In the genomic region with DNA sequence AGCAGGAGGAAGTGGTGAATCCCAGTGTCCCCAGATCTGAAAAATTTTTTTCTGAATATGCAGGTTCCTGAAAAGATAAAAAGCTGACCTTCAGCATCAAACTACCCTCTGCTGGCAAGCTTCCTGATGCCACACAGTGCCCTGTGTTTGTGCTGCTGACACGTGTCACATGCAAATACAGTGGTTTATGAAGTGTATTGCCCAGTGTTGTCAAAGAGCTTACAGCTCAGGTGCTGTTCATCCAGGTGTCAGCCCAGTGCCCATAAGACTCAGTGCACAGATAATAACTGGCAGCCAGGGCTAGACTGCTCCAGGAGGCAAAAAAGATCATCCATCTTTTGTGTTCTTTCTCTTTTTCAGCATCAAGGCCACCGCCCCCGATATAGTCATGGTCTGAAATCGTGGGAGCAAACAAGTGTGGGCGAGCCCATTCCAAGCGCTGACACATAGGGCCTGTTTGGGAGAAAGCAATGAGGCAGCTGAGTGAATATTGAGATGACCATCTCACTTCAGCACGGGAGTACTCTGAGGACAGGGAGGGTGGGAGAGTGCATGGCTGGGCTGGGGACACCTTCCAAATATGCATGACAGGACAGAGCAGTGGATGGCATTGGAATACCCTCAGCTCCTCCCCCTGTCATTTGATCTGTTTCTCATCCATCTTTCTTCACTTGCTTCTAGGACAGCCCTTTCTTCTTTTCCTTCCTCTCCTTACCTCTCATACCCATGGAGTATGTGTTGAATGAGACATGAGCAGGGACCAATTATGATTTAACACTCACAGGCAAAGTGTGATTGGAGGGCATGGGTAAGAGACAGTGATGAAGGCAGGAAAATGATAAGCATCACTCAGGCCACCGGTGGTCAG, we compare ENCODE assay signal across 1 cellular context.
TF ChIP-seq lines count a peak whose summit lies in the region.

No MANE protein-coding gene starts in this region.

TF ChIP-seq in K562, 482 proteins besides CTCF, POLR2A, EP300 and RAD21 (continued from another document):
- TF ChIP-seq, protein P1, sequence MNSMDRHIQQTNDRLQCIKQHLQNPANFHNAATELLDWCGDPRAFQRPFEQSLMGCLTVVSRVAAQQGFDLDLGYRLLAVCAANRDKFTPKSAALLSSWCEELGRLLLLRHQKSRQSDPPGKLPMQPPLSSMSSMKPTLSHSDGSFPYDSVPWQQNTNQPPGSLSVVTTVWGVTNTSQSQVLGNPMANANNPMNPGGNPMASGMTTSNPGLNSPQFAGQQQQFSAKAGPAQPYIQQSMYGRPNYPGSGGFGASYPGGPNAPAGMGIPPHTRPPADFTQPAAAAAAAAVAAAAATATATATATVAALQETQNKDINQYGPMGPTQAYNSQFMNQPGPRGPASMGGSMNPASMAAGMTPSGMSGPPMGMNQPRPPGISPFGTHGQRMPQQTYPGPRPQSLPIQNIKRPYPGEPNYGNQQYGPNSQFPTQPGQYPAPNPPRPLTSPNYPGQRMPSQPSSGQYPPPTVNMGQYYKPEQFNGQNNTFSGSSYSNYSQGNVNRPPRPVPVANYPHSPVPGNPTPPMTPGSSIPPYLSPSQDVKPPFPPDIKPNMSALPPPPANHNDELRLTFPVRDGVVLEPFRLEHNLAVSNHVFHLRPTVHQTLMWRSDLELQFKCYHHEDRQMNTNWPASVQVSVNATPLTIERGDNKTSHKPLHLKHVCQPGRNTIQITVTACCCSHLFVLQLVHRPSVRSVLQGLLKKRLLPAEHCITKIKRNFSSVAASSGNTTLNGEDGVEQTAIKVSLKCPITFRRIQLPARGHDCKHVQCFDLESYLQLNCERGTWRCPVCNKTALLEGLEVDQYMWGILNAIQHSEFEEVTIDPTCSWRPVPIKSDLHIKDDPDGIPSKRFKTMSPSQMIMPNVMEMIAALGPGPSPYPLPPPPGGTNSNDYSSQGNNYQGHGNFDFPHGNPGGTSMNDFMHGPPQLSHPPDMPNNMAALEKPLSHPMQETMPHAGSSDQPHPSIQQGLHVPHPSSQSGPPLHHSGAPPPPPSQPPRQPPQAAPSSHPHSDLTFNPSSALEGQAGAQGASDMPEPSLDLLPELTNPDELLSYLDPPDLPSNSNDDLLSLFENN (IDR thresholded peaks at IDR 0.05; ENCODE audit: low read depth in 2 of 2, low read length in 2 of 2) = no peak
- no peak for TF ChIP-seq ZNF23 (CRISPR knock-in tag; IDR thresholded peaks at IDR 0.05)
- peak; percentile 69 for TF ChIP-seq MEIS2 (IDR thresholded peaks at IDR 0.05; ENCODE audit: partially characterized antibody)
- peak; percentile 49 for TF ChIP-seq BHLHE40 (IDR thresholded peaks at IDR 0.05; ENCODE audit: low read length)
- TF ChIP-seq, protein P2, sequence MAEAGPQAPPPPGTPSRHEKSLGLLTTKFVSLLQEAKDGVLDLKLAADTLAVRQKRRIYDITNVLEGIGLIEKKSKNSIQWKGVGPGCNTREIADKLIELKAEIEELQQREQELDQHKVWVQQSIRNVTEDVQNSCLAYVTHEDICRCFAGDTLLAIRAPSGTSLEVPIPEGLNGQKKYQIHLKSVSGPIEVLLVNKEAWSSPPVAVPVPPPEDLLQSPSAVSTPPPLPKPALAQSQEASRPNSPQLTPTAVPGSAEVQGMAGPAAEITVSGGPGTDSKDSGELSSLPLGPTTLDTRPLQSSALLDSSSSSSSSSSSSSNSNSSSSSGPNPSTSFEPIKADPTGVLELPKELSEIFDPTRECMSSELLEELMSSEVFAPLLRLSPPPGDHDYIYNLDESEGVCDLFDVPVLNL (CRISPR knock-in tag; IDR thresholded peaks at IDR 0.05; ENCODE audit: low read depth) = no peak
- TF ChIP-seq CCNT2 (IDR thresholded peaks at IDR 0.05; ENCODE audit: borderline replicate concordance, extremely low read depth, insufficient read length, low read depth, low read length) = no peak
- no peak for TF ChIP-seq ZNF699 (CRISPR knock-in tag; IDR thresholded peaks at IDR 0.05; ENCODE audit: insufficient replicate concordance)
- TF ChIP-seq HIVEP1 (CRISPR knock-in tag; IDR thresholded peaks at IDR 0.05) = no peak
- no peak for TF ChIP-seq CBFA2T2 (conservative IDR thresholded peaks at IDR 0.05)
- no peak for TF ChIP-seq RBM14 (IDR thresholded peaks at IDR 0.05; ENCODE audit: borderline replicate concordance, insufficient read depth, low read depth, low read length)
- TF ChIP-seq RAD51 (IDR thresholded peaks at IDR 0.05; ENCODE audit: borderline replicate concordance, low read depth) = peak; percentile 60; the same call in 1 of the 2 replicates
- TF ChIP-seq ELF4 (CRISPR knock-in tag; IDR thresholded peaks at IDR 0.05) = no peak
- TF ChIP-seq SRSF3 (IDR thresholded peaks at IDR 0.05; ENCODE audit: insufficient read depth, low read length) = no peak
- no peak for TF ChIP-seq NELFE (IDR thresholded peaks at IDR 0.05; ENCODE audit: insufficient read depth, insufficient read length)
- TF ChIP-seq JUND (IDR thresholded peaks at IDR 0.05; ENCODE audit: borderline replicate concordance, low read depth, low read length) = 0 out of 2 replicates have a peak, but pooled peaks have one; percentile 6
- TF ChIP-seq JUND (tag; IDR thresholded peaks at IDR 0.05; ENCODE audit: borderline replicate concordance, low read depth, low read length) = no peak
- TF ChIP-seq, protein P3, sequence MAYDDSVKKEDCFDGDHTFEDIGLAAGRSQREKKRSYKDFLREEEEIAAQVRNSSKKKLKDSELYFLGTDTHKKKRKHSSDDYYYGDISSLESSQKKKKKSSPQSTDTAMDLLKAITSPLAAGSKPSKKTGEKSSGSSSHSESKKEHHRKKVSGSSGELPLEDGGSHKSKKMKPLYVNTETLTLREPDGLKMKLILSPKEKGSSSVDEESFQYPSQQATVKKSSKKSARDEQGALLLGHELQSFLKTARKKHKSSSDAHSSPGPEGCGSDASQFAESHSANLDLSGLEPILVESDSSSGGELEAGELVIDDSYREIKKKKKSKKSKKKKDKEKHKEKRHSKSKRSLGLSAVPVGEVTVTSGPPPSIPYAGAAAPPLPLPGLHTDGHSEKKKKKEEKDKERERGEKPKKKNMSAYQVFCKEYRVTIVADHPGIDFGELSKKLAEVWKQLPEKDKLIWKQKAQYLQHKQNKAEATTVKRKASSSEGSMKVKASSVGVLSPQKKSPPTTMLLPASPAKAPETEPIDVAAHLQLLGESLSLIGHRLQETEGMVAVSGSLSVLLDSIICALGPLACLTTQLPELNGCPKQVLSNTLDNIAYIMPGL (CRISPR knock-in tag; IDR thresholded peaks at IDR 0.05) = no peak
- no peak for TF ChIP-seq ZSCAN32 (CRISPR knock-in tag; IDR thresholded peaks at IDR 0.05)
- TF ChIP-seq SIX5 (IDR thresholded peaks at IDR 0.05; ENCODE audit: borderline replicate concordance in 1 of 2, insufficient read depth in 1 of 2, low read depth in 1 of 2, low read length in 2 of 2) = no peak
- TF ChIP-seq TAF9B (IDR thresholded peaks at IDR 0.05; ENCODE audit: partially characterized antibody) = no peak
- no peak for TF ChIP-seq ZNF316 (IDR thresholded peaks at IDR 0.05)
- no peak for TF ChIP-seq TRIM24 (IDR thresholded peaks at IDR 0.05)
- TF ChIP-seq, protein P4, sequence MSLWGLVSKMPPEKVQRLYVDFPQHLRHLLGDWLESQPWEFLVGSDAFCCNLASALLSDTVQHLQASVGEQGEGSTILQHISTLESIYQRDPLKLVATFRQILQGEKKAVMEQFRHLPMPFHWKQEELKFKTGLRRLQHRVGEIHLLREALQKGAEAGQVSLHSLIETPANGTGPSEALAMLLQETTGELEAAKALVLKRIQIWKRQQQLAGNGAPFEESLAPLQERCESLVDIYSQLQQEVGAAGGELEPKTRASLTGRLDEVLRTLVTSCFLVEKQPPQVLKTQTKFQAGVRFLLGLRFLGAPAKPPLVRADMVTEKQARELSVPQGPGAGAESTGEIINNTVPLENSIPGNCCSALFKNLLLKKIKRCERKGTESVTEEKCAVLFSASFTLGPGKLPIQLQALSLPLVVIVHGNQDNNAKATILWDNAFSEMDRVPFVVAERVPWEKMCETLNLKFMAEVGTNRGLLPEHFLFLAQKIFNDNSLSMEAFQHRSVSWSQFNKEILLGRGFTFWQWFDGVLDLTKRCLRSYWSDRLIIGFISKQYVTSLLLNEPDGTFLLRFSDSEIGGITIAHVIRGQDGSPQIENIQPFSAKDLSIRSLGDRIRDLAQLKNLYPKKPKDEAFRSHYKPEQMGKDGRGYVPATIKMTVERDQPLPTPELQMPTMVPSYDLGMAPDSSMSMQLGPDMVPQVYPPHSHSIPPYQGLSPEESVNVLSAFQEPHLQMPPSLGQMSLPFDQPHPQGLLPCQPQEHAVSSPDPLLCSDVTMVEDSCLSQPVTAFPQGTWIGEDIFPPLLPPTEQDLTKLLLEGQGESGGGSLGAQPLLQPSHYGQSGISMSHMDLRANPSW (CRISPR knock-in tag; IDR thresholded peaks at IDR 0.05) = no peak
- TF ChIP-seq ZNF76 (CRISPR knock-in tag; IDR thresholded peaks at IDR 0.05; ENCODE audit: borderline replicate concordance) = no peak
